Comparison of ENCODE assay signal across 9 cellular contexts in the genomic region with DNA sequence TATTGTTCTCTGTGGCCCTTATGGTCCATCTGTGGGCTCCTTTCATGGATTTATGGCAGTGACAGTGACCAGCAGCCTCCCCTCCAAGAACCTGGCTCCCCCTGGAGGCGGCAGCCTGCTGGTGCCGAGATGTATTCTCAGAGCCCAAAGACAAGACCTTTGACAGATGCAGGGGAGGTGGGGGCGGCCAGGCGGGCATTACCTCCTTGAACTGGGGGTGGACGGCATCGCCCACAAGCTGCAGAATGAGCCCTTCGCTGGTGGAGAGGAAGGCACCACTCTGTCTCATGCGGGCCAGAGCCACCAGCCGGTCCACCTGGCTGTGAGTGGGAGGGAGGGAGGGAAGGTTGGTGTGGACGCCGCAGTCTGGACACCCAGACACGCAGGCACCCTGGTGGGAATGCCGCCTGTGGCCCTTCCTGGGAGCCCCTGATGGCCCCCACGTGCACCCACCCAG. TPM values are rescaled to one million over a fixed set of nuclear protein-coding genes. Genes with fewer than 3 reads are reported as not detected.
DNase-seq lines count a peak whose midpoint lies in the region; ATAC-seq and FAIRE-seq lines count a peak whose summit lies in the region.
"Had no signal": no experiment of that assay in that cellular context is flagged by ENCODE, and none has a peak within 500 bp of the region (broad histone marks: within the 10 kb centered on the region; RNA-seq: fewer than 3 reads in every experiment).

No MANE protein-coding gene starts in this region.

- peaks cover 0 to 7% of the 10 kb centered on the region in 2 donors for H3K36me3 ChIP-seq in small intestine (ENCODE audit: control insufficient read depth in 2 of 2, insufficient read depth in 2 of 2, low read length in 2 of 2)

- 79 to 88% (median 84%) methylated on average over 13 to 14 of the region's 14 CpGs for WGBS in small intestine, 3 donors

- peaks cover 10% of the 10 kb centered on the region for H3K4me1 Mint-ChIP-seq in activated T-cell treated with anti-CD3 and anti-CD28 coated beads, Interleukin-2, amount 50 U/mL, for 24 hours (ENCODE audit: low read depth)

- no peak overlapping the region for H3K4me3 ChIP-seq in small intestine (ENCODE audit: low read depth in 1 of 2, low read length in 2 of 2)

- no peak overlapping the region for H3K27ac Mint-ChIP-seq in activated T-cell treated with anti-CD3 and anti-CD28 coated beads, Interleukin-2, amount 50 U/mL, for 24 hours

- FAIRE-seq in frontal cortex (lab: Jason Lieb, UNC) (no peak), small intestine (lab: Jason Lieb, UNC) (no peak)

- no peak for ATAC-seq in activated CD4-positive, CD25-positive, alpha-beta regulatory T cell treated with anti-CD3 and anti-CD28 coated beads, Interleukin-2, amount 50 U/mL, for 24 hours
- ATAC-seq in GM19463 (IDR thresholded peaks at IDR 0.05; ENCODE audit: unreplicated experiment): no peak
- ATAC-seq: activated naive CD4-positive, alpha-beta T cell treated with anti-CD3 and anti-CD28 coated beads, Interleukin-2, amount 50 U/mL, for 72 hours had no signal

- no peaks in the 10 kb centered on the region for H3K9me3 Mint-ChIP-seq in activated T-cell treated with anti-CD3 and anti-CD28 coated beads, Interleukin-2, amount 50 U/mL, for 24 hours
- H3K9me3 Mint-ChIP-seq: activated naive CD4-positive, alpha-beta T cell treated with anti-CD3 and anti-CD28 coated beads, Interleukin-2, amount 50 U/mL, for 72 hours had no signal

- H3K4me3 Mint-ChIP-seq in activated T-cell treated with anti-CD3 and anti-CD28 coated beads, Interleukin-2, amount 50 U/mL, for 24 hours: no peak overlapping the region

- peaks cover 5 to 11% of the 10 kb centered on the region in 2 donors for H3K27me3 ChIP-seq in small intestine (ENCODE audit: control insufficient read depth in 2 of 2, insufficient read depth in 2 of 2, low read length in 2 of 2)

- H3K27ac ChIP-seq in small intestine (ENCODE audit: low read depth in 1 of 2, low read length in 1 of 2): no peak overlapping the region

- peaks cover 0 to 3% of the 10 kb centered on the region in 2 donors for H3K4me1 ChIP-seq in small intestine (ENCODE audit: control insufficient read depth in 2 of 2, insufficient read depth in 1 of 2, low read depth in 1 of 2, low read length in 1 of 2)

- H3K36me3 Mint-ChIP-seq in activated T-cell treated with anti-CD3 and anti-CD28 coated beads, Interleukin-2, amount 50 U/mL, for 24 hours (ENCODE audit: low read depth): peaks cover 25% of the 10 kb centered on the region

- H3K9me3 ChIP-seq in small intestine (ENCODE audit: control insufficient read depth, low read depth): no peaks in the 10 kb centered on the region

- H3K27me3 Mint-ChIP-seq in activated T-cell treated with anti-CD3 and anti-CD28 coated beads, Interleukin-2, amount 50 U/mL, for 24 hours: peaks cover 27% of the 10 kb centered on the region

- peak; percentile 22 for DNase-seq in activated CD4-positive, CD25-positive, alpha-beta regulatory T cell treated with anti-CD3 and anti-CD28 coated beads, Interleukin-2, amount 50 U/mL, for 16 hours (ENCODE audit: low read depth, low spot score)
- DNase-seq in NCI-H226 (peak; percentile 31), frontal cortex (ENCODE audit: low spot score in 2 of 2) (peak; percentile 67 to 69), small intestine (peak; percentile 30), LoVo (ENCODE audit: low spot score) (no peak)
- peak; percentile 61 for DNase-seq in activated T-cell treated with anti-CD3 and anti-CD28 coated beads, Interleukin-2, amount 50 U/mL, for 24 hours

RNA-seq across cellular contexts. Expression of gene ISOC2, which starts 6.6 kb away (rescaled TPM):
- total RNA-seq in frontal cortex: 12.2 TPM
- polyA plus RNA-seq in small intestine: 100 to 1,000 TPM in 1 of 3 donors, 10 to 100 TPM in 2; 77.8 to 164 (median 78.9) TPM

RNA-seq across cellular contexts. Expression of gene C19orf85, which starts 9.7 kb away (rescaled TPM):
- not detected for total RNA-seq in frontal cortex
- not detected for polyA plus RNA-seq in small intestine
- total RNA-seq: activated naive CD4-positive, alpha-beta T cell treated with anti-CD3 and anti-CD28 coated beads, Interleukin-2, amount 50 U/mL, for 72 hours had no signal

RNA-seq across cellular contexts. Expression of gene SHISA7, which starts 11.7 kb away (rescaled TPM):
- total RNA-seq in frontal cortex: 4.5 TPM
- polyA plus RNA-seq in small intestine: under 1 TPM in 1 of 3 donors, not detected in 2; 0.12 TPM
- total RNA-seq: activated naive CD4-positive, alpha-beta T cell treated with anti-CD3 and anti-CD28 coated beads, Interleukin-2, amount 50 U/mL, for 72 hours had no signal

RNA-seq across cellular contexts. Expression of gene ZNF628, which starts 21.6 kb away (rescaled TPM):
- 0.41 TPM for total RNA-seq in frontal cortex
- 1 to 10 TPM; 1.1 to 7.0 (median 4.1) TPM for polyA plus RNA-seq in small intestine

RNA-seq across cellular contexts. Expression of gene NAT14, which starts 30.2 kb away (rescaled TPM):
- 18.8 TPM for total RNA-seq in frontal cortex
- polyA plus RNA-seq in small intestine: 10 to 100 TPM in 1 of 3 donors, 1 to 10 TPM in 2; 5.8 to 10.2 (median 8.6) TPM
